In the genomic region with DNA sequence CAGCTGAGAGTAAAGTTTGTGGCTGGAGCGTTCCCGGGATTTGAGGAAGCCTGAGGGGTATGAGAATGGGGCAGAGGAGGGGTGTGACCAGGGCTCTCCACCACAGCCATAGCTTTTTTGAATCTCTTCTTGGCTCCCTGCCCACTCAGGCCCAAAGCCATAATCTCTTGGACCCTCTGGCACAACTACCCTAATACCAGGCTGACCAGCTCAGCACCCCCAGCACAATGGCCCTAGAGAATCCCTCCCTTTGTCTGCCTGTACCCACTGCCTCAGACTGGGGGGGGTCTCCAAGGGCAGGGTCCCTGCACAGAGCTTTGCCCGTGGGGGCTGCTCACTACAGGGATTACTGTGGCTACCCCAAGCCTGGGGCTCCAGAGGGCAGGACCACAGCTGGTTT, we compare ENCODE assay signal across 19 cellular contexts. TPM values are rescaled to one million over a fixed set of nuclear protein-coding genes. Genes with fewer than 3 reads are reported as not detected.
DNase-seq lines count a peak whose midpoint lies in the region; ATAC-seq and TF ChIP-seq lines count a peak whose summit lies in the region.
"Had no signal": no experiment of that assay in that cellular context is flagged by ENCODE, and none has a peak within 500 bp of the region (broad histone marks: within the 10 kb centered on the region; RNA-seq: fewer than 3 reads in every experiment).

No MANE protein-coding gene starts in this region.

- no peak overlapping the region for H3K4me2 ChIP-seq in osteoblast (ENCODE audit: insufficient read depth, low read length)
- H3K4me2 ChIP-seq: GM23338 had no signal

- peaks cover 15% of the 10 kb centered on the region for H3K4me1 Mint-ChIP-seq in stimulated activated naive CD8-positive, alpha-beta T cell treated with anti-CD3 and anti-CD28 coated beads, Interleukin-15, Interleukin-2, amounts not matched to agents 100 ng/mL and 50 ng/mL, for 24 hours (ENCODE audit: low read depth)
- H3K4me1 Mint-ChIP-seq in activated naive CD8-positive, alpha-beta T cell treated with anti-CD3 and anti-CD28 coated beads for 36 hours, result peaks cover 12% of the 10 kb centered on the region
- peaks cover 41 to 42% of the 10 kb centered on the region in 2 donors for H3K4me1 Mint-ChIP-seq in effector memory CD8-positive, alpha-beta T cell (ENCODE audit: low read depth in 2 of 2)
- H3K4me1 Mint-ChIP-seq: GM23338 had no signal

- H3K4me3 Mint-ChIP-seq in stimulated activated naive CD8-positive, alpha-beta T cell treated with anti-CD3 and anti-CD28 coated beads, Interleukin-15, Interleukin-2, amounts not matched to agents 100 ng/mL and 50 ng/mL, for 24 hours, result no peak overlapping the region
- H3K4me3 Mint-ChIP-seq in activated naive CD8-positive, alpha-beta T cell treated with anti-CD3 and anti-CD28 coated beads for 36 hours, result no peak overlapping the region
- H3K4me3 Mint-ChIP-seq in effector memory CD8-positive, alpha-beta T cell, result no peak overlapping the region
- H3K4me3 Mint-ChIP-seq: GM23338 had no signal

- DNase-seq in stimulated activated naive CD8-positive, alpha-beta T cell treated with anti-CD3 and anti-CD28 coated beads, Interleukin-15, Interleukin-2, amounts not matched to agents 100 U/mL and 50 U/mL, for 24 hours, result no peak
- DNase-seq in activated naive CD8-positive, alpha-beta T cell treated with anti-CD3 and anti-CD28 coated beads for 36 hours, result no peak
- DNase-seq in osteoblast (ENCODE audit: insufficient read length, low spot score, missing footprints), result peak; percentile 55
- no peak for DNase-seq in effector memory CD8-positive, alpha-beta T cell
- DNase-seq in kidney glomerular epithelial cell (lab: John Stamatoyannopoulos, UW), result no peak
- no peak for DNase-seq in activated gamma-delta T cell treated with Interleukin-2 at 50 U/mL for 16 hours
- DNase-seq: C1 segment of cervical spinal cord; HCEC 1CT; KBM-7; NCI-H1105 treated with DMSO at 0.1 percent for 48 hours; NCI-H1694; NCI-H2081 treated with DMSO at 0.1 percent for 48 hours; NCI-H446 treated with DMSO at 0.1 percent for 48 hours; NCI-H69; NK-92 treated with Interleukin-12 subunit alpha and Interleukin-12 subunit beta, amount 100 ng/mL, for 24 hours; Peyer's patch had no signal

- ATAC-seq in stimulated activated naive CD8-positive, alpha-beta T cell treated with anti-CD3 and anti-CD28 coated beads, Interleukin-15, Interleukin-2, amounts not matched to agents 100 U/mL and 50 U/mL, for 24 hours, result no peak
- no peak for ATAC-seq in effector memory CD8-positive, alpha-beta T cell (replicated peaks)
- ATAC-seq: GM23338, Right ventricle myocardium inferior had no signal

- H3K27ac ChIP-seq in osteoblast (ENCODE audit: low read depth, low read length), result no peak overlapping the region
- H3K27ac ChIP-seq: Peyer's patch had no signal

- no peak overlapping the region for H2AFZ ChIP-seq in osteoblast (ENCODE audit: low read length)
- H2AFZ ChIP-seq: GM23338 had no signal

- peaks cover 5% of the 10 kb centered on the region for H3K79me2 ChIP-seq in osteoblast (ENCODE audit: insufficient read depth, low read length)

- H3K4me1 ChIP-seq in osteoblast (ENCODE audit: insufficient read depth, low read length), result no peaks in the 10 kb centered on the region

- peaks cover 74% of the 10 kb centered on the region for H3K36me3 Mint-ChIP-seq in stimulated activated naive CD8-positive, alpha-beta T cell treated with anti-CD3 and anti-CD28 coated beads, Interleukin-15, Interleukin-2, amounts not matched to agents 100 ng/mL and 50 ng/mL, for 24 hours (ENCODE audit: low read depth)
- H3K36me3 Mint-ChIP-seq in activated naive CD8-positive, alpha-beta T cell treated with anti-CD3 and anti-CD28 coated beads for 36 hours, result peaks cover 22% of the 10 kb centered on the region
- H3K36me3 Mint-ChIP-seq in effector memory CD8-positive, alpha-beta T cell (ENCODE audit: insufficient read depth), result peaks cover 71% of the 10 kb centered on the region

- H3K4me3 ChIP-seq in osteoblast (ENCODE audit: insufficient read depth, low read length), result no peak overlapping the region
- H3K4me3 ChIP-seq: GM23338, Peyer's patch had no signal

- H3K9me3 Mint-ChIP-seq in stimulated activated naive CD8-positive, alpha-beta T cell treated with anti-CD3 and anti-CD28 coated beads, Interleukin-15, Interleukin-2, amounts not matched to agents 100 ng/mL and 50 ng/mL, for 24 hours, result no peaks in the 10 kb centered on the region
- H3K9me3 Mint-ChIP-seq in activated naive CD8-positive, alpha-beta T cell treated with anti-CD3 and anti-CD28 coated beads for 36 hours, result no peaks in the 10 kb centered on the region
- H3K9me3 Mint-ChIP-seq in effector memory CD8-positive, alpha-beta T cell, result no peaks in the 10 kb centered on the region
- H3K9me3 Mint-ChIP-seq: GM23338 had no signal

- no peak for TF ChIP-seq CTCF in osteoblast (IDR thresholded peaks at IDR 0.05; ENCODE audit: extremely low read depth, low read depth, low read length)

- peaks cover 55% of the 10 kb centered on the region for H3K36me3 ChIP-seq in osteoblast (ENCODE audit: insufficient read depth, low read length)

- no peaks in the 10 kb centered on the region for H4K20me1 ChIP-seq in osteoblast (ENCODE audit: insufficient read depth, low read length)

- H3K27me3 ChIP-seq in osteoblast (ENCODE audit: insufficient read depth, low read length), result no peaks in the 10 kb centered on the region
- H3K27me3 ChIP-seq: Peyer's patch had no signal

- H3K27ac Mint-ChIP-seq in stimulated activated naive CD8-positive, alpha-beta T cell treated with anti-CD3 and anti-CD28 coated beads, Interleukin-15, Interleukin-2, amounts not matched to agents 100 ng/mL and 50 ng/mL, for 24 hours, result peak overlapping the region; percentile 45
- peak overlapping the region; percentile 15 for H3K27ac Mint-ChIP-seq in activated naive CD8-positive, alpha-beta T cell treated with anti-CD3 and anti-CD28 coated beads for 36 hours
- H3K27ac Mint-ChIP-seq in effector memory CD8-positive, alpha-beta T cell, result peak overlapping the region in 1 of 2 donors; percentile 41
- H3K27ac Mint-ChIP-seq: GM23338 had no signal

- no peaks in the 10 kb centered on the region for H3K9me3 ChIP-seq in osteoblast (ENCODE audit: low read depth, low read length)
- H3K9me3 ChIP-seq: Peyer's patch had no signal

- no peaks in the 10 kb centered on the region for H3K27me3 Mint-ChIP-seq in stimulated activated naive CD8-positive, alpha-beta T cell treated with anti-CD3 and anti-CD28 coated beads, Interleukin-15, Interleukin-2, amounts not matched to agents 100 ng/mL and 50 ng/mL, for 24 hours
- H3K27me3 Mint-ChIP-seq in activated naive CD8-positive, alpha-beta T cell treated with anti-CD3 and anti-CD28 coated beads for 36 hours, result no peaks in the 10 kb centered on the region
- no peaks in the 10 kb centered on the region for H3K27me3 Mint-ChIP-seq in effector memory CD8-positive, alpha-beta T cell

RNA-seq across cellular contexts. Expression of a gene that starts 7.5 kb away (rescaled TPM):
- total RNA-seq in activated naive CD8-positive, alpha-beta T cell treated with anti-CD3 and anti-CD28 coated beads for 36 hours, result 10 to 100 TPM; 90.2 to 91.4 TPM
- total RNA-seq in osteoblast, result 26.8 and 27.5 TPM in 2 replicates

RNA-seq across cellular contexts. Expression of a gene that starts 16.2 kb away (rescaled TPM):
- total RNA-seq in activated naive CD8-positive, alpha-beta T cell treated with anti-CD3 and anti-CD28 coated beads for 36 hours, result 10 to 100 TPM; 49.4 to 53.1 TPM
- total RNA-seq in osteoblast, result 9.7 and 11.6 TPM in 2 replicates

RNA-seq across cellular contexts. Expression of a gene that starts 19.4 kb away (rescaled TPM):
- 10 to 100 TPM; 56.4 to 67.0 TPM for total RNA-seq in activated naive CD8-positive, alpha-beta T cell treated with anti-CD3 and anti-CD28 coated beads for 36 hours
- 4.7 and 6.8 TPM in 2 replicates for total RNA-seq in osteoblast

RNA-seq across cellular contexts. Expression of a gene that starts 24.3 kb away (rescaled TPM):
- 10 to 100 TPM; 60.6 to 63.1 TPM for total RNA-seq in activated naive CD8-positive, alpha-beta T cell treated with anti-CD3 and anti-CD28 coated beads for 36 hours
- 96.3 and 99.0 TPM in 2 replicates for total RNA-seq in osteoblast

RNA-seq across cellular contexts. Expression of a gene that starts 28.7 kb away (rescaled TPM):
- total RNA-seq in activated naive CD8-positive, alpha-beta T cell treated with anti-CD3 and anti-CD28 coated beads for 36 hours, result 1 to 10 TPM; 6.8 to 7.3 TPM
- total RNA-seq in osteoblast, result 7.2 and 8.8 TPM in 2 replicates
